Comparison of ENCODE assay signal across 8 cellular contexts in the genomic region with DNA sequence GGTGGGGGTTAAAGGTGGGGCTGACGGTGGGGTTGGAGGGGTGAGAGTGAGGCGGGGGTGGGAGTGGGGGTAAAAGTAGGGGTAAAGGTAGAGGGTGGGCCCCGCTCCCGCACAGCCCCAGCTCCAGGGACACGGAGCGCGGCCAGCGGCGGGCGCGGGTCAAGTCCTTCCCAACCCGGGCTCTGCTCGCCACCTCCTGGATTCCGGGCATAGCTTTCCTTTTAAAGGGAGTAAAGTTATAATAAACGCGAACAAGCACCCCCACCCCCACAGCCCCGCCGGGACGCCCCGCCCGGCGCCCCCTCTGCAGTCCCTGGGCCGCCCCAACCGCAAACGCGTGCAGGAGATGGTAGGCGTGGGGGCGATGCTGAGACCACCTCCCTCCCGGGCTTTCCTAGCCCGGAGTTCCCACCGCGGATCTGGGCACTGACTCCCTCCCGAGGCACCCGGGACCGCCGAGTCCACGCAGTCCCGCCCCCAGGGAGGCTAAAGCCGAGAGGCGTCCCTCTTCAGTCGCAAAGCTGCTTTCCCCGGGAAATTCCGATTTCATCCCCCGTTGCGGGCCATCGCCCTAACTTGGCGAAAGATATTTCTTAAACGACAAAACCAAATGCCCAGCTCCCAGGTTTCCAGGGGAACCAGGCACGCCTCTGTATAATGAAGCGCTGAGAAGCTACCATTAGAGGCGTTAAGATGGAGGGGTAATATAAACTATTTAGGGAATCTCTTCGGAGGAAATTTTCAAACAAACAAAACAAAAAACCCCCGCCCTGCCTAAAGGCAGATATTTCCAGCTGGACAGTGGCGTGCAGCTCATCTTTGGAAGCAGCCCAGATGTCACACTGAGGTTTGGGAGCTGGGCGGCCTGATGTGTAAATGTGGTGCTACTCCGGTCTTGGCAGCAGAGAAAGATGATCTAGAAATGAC. TPM values are rescaled to one million over a fixed set of nuclear protein-coding genes. Genes with fewer than 3 reads are reported as not detected.
A peak's percentile ranks its signal among the peaks of the same experiment; 100 is the strongest.
DNase-seq lines count a peak whose midpoint lies in the region; ATAC-seq and TF ChIP-seq lines count a peak whose summit lies in the region.

Gene LIMS2, minus strand, starts transcription at position 196 of the 927 bp plus-strand sequence. CDS start 506 bp downstream, outside the sequence.

- TF ChIP-seq CTCF in CD14-positive monocyte (IDR thresholded peaks at IDR 0.05) = no peak
- TF ChIP-seq CTCF in breast epithelium (IDR thresholded peaks at IDR 0.05) = no peak
- TF ChIP-seq CTCF in kidney epithelial cell (IDR thresholded peaks at IDR 0.05; ENCODE audit: insufficient read depth, low read length, poor library complexity, severe bottlenecking) = peak; percentile 30

- no peak for TF ChIP-seq POLR2A in breast epithelium (IDR thresholded peaks at IDR 0.05)

- H3K4me1 Mint-ChIP-seq in CD14-positive monocyte = peaks cover 10% of the 10 kb centered on the region
- peaks cover 6% of the 10 kb centered on the region for H3K4me1 Mint-ChIP-seq in stimulated activated naive CD8-positive, alpha-beta T cell treated with anti-CD3 and anti-CD28 coated beads, Interleukin-15, amount 100 ng/mL, for 72 hours

- peak within 1 kb of the TSS; percentile 61 to 82 (median 69) for H3K4me3 ChIP-seq in breast epithelium
- H3K4me3 ChIP-seq in kidney epithelial cell (ENCODE audit: low read depth, low read length) = peak within 1 kb of the TSS; percentile 42

- H3K4me3 Mint-ChIP-seq in CD14-positive monocyte = peak within 1 kb of the TSS; percentile 68 to 87
- peak within 1 kb of the TSS; percentile 75 to 78 for H3K4me3 Mint-ChIP-seq in stimulated activated naive CD8-positive, alpha-beta T cell treated with anti-CD3 and anti-CD28 coated beads, Interleukin-15, amount 100 ng/mL, for 72 hours

- intact Hi-C loops in CD14-positive monocyte (cut with micrococcal nuclease) = no loop called here
- intact Hi-C loops in breast epithelium (cut with DNase I; ENCODE audit: low total_unique reads) = no loop called here

- no peaks in the 10 kb centered on the region for H3K4me1 ChIP-seq in breast epithelium

- H3K27me3 Mint-ChIP-seq in CD14-positive monocyte (ENCODE audit: low read depth in 3 of 3) = peaks cover 62 to 86% (median 68%) of the 10 kb centered on the region in 3 donors
- H3K27me3 Mint-ChIP-seq in stimulated activated naive CD8-positive, alpha-beta T cell treated with anti-CD3 and anti-CD28 coated beads, Interleukin-15, amount 100 ng/mL, for 72 hours = peaks cover 74% of the 10 kb centered on the region

- H3K27me3 ChIP-seq in breast epithelium (peaks cover 0 to 10% of the 10 kb centered on the region in 2 donors), kidney epithelial cell (ENCODE audit: control insufficient read depth, insufficient read depth, low read length) (peaks cover 32% of the 10 kb centered on the region)

- DNase-seq in CD14-positive monocyte (ENCODE audit: low spot score) (no peak), HuH-7 (ENCODE audit: low spot score) (peak; percentile 70), breast epithelium (ENCODE audit: low spot score in 2 of 2) (peak; percentile 51 to 52), kidney epithelial cell (ENCODE audit: low read depth) (no peak), Kasumi-1 (lab: John Stamatoyannopoulos, UW) (no peak)
- DNase-seq in stimulated activated naive CD8-positive, alpha-beta T cell treated with anti-CD3 and anti-CD28 coated beads, Interleukin-15, amount 100 ng/mL, for 72 hours = no peak

- no peaks in the 10 kb centered on the region for H3K36me3 ChIP-seq in breast epithelium
- no peaks in the 10 kb centered on the region for H3K36me3 ChIP-seq in kidney epithelial cell (ENCODE audit: control insufficient read depth, insufficient read depth, low read length)

- H3K36me3 Mint-ChIP-seq in CD14-positive monocyte = peaks cover 3 to 11% of the 10 kb centered on the region in 2 donors

- ATAC-seq in stimulated activated naive CD8-positive, alpha-beta T cell treated with anti-CD3 and anti-CD28 coated beads, Interleukin-15, amount 100 ng/mL, for 72 hours = peak; percentile 25
- ATAC-seq in HG03039 (IDR thresholded peaks at IDR 0.05; ENCODE audit: unreplicated experiment) (no peak), HG02623 (IDR thresholded peaks at IDR 0.05; ENCODE audit: unreplicated experiment) (no peak)

- H3K27ac Mint-ChIP-seq in CD14-positive monocyte = peak within 1 kb of the TSS in 1 of 7 donors; percentile 47
- H3K27ac Mint-ChIP-seq in stimulated activated naive CD8-positive, alpha-beta T cell treated with anti-CD3 and anti-CD28 coated beads, Interleukin-15, amount 100 ng/mL, for 72 hours = peak within 1 kb of the TSS in 1 of 2 donors; percentile 70

- H3K27ac ChIP-seq in breast epithelium = peak within 1 kb of the TSS; percentile 74 to 89

- H3K9me3 ChIP-seq in breast epithelium = no peaks in the 10 kb centered on the region

- H3K9me3 Mint-ChIP-seq in CD14-positive monocyte = peaks cover 0 to 12% (median 8%) of the 10 kb centered on the region in 7 donors
- no peaks in the 10 kb centered on the region for H3K9me3 Mint-ChIP-seq in stimulated activated naive CD8-positive, alpha-beta T cell treated with anti-CD3 and anti-CD28 coated beads, Interleukin-15, amount 100 ng/mL, for 72 hours

RNA-seq across cellular contexts. Expression of gene LIMS2, which starts in this region (rescaled TPM):
- 1 to 10 TPM in 1 of 2 donors, under 1 TPM in 1; 0.13 to 1.3 TPM for polyA plus RNA-seq in CD14-positive monocyte
- 10 to 100 TPM in 2 of 3 donors, 1 to 10 TPM in 1; 9.5 to 27.9 (median 19.4) TPM for total RNA-seq in breast epithelium
- 2.3 and 4.2 TPM in 2 replicates for total RNA-seq in kidney epithelial cell

Comparison
In these comparisons a context has a peak if more than half of its experiments do, and no peak if none do; other contexts are left out.
1. DNase-seq: peak in HuH-7 (single experiment) and breast epithelium (2 of 2); none in CD14-positive monocyte (single experiment), kidney epithelial cell (single experiment), stimulated activated naive CD8-positive, alpha-beta T cell treated with anti-CD3 and anti-CD28 coated beads, Interleukin-15, amount 100 ng/mL, for 72 hours (0 of 2) and Kasumi-1 (0 of 2).